ENCODE assay signal across 16 cellular contexts in the genomic region with DNA sequence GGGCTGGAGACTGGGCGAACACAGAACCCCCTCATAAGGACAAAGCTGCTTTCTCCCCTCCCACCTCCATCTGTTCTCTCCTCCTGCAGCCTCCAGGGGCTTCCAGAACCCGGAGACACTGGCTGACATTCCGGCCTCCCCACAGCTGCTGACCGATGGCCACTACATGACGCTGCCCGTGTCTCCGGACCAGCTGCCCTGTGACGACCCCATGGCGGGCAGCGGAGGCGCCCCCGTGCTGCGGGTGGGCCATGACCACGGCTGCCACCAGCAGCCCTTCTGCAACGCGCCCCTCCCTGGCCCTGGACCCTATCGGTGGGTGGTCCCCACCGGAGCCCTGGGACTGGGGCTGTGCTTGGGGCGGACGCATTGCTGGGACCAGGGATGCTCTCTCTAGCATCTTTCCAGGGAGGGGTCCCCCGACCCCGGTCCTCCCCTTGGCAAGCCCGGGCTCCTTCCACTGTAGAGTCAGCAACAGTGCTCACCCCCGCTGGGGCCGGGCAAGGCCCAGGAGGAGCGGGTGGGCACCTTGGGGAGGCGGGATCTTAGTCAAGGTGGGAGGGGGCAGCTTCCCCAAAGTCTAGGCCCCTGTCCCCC. TPM values are rescaled to one million over a fixed set of nuclear protein-coding genes. Genes with fewer than 3 reads are reported as not detected.
DNase-seq lines count a peak whose midpoint lies in the region; ATAC-seq, FAIRE-seq and TF ChIP-seq lines count a peak whose summit lies in the region.
"Not testable (repeated sequence)": the region's sequence is repeated elsewhere in the genome, so short reads cannot be mapped to it uniquely, and the experiment has no call there.
"Had no signal": no experiment of that assay in that cellular context is flagged by ENCODE, and none has a peak within 500 bp of the region (broad histone marks: within the 10 kb centered on the region; RNA-seq: fewer than 3 reads in every experiment).

No MANE protein-coding gene starts in this region.

- H3K4me3 ChIP-seq in A549 = peak overlapping the region; percentile 25; the same call in 1 of the 3 replicates
- not testable (repeated sequence) for H3K4me3 ChIP-seq in Peyer's patch; kidney (ENCODE audit: low read length in 2 of 2); upper lobe of left lung

- 64% methylated on average over 9 of the region's 27 CpGs for WGBS in A549 (ENCODE audit: missing lambda C conversion rate)
- 96% methylated on average over 13 of the region's 27 CpGs; no CpG with 5 or more reads in 1 of the 2 donors for WGBS in upper lobe of left lung, 2 donors

- peak; percentile 4 to 10; a peak in 5 of 6 replicates for ATAC-seq in A549
- peak in 1 of 2 donors; percentile 5 for ATAC-seq in upper lobe of left lung (ENCODE audit: low FRiP score in 2 of 2)

- not testable (repeated sequence) for H3K9me3 Mint-ChIP-seq in chondrocyte (ENCODE audit: low read depth); glutamatergic neuron (ENCODE audit: unreplicated experiment); osteocyte (ENCODE audit: unreplicated experiment)

- H3K4me1 Mint-ChIP-seq in chondrocyte (ENCODE audit: low read depth); glutamatergic neuron (ENCODE audit: low read depth, unreplicated experiment); osteocyte (ENCODE audit: unreplicated experiment): not testable (repeated sequence)

- intact Hi-C loops in kidney (cut with DNase I) = not testable (repeated sequence)

- H3K27ac ChIP-seq in A549 = peak overlapping the region; percentile 68 to 85
- not testable (repeated sequence) for H3K27ac ChIP-seq in Peyer's patch; kidney (ENCODE audit: low read depth in 2 of 2, low read length in 2 of 2); upper lobe of left lung

- H3K9me3 ChIP-seq in A549; Peyer's patch; kidney (ENCODE audit: control insufficient read depth in 1 of 2, low read length in 2 of 2); upper lobe of left lung: not testable (repeated sequence)

- CTCF ChIA-PET in A549 (lab: Yijun Ruan, JAX) = not testable (repeated sequence)

- not testable (repeated sequence) for H3K36me3 Mint-ChIP-seq in chondrocyte (ENCODE audit: low read depth); glutamatergic neuron (ENCODE audit: unreplicated experiment); osteocyte (ENCODE audit: unreplicated experiment)

- H3K27me3 Mint-ChIP-seq in chondrocyte (ENCODE audit: low read depth); glutamatergic neuron (ENCODE audit: unreplicated experiment); osteocyte (ENCODE audit: unreplicated experiment): not testable (repeated sequence)

- peaks cover 45% of the 10 kb centered on the region for H3K4me1 ChIP-seq in A549
- not testable (repeated sequence) for H3K4me1 ChIP-seq in Peyer's patch; kidney (ENCODE audit: control insufficient read depth in 1 of 2, insufficient read depth in 1 of 2, low read depth in 1 of 2, low read length in 2 of 2); upper lobe of left lung

- TF ChIP-seq EP300 in A549 (IDR thresholded peaks at IDR 0.05); upper lobe of left lung (IDR thresholded peaks at IDR 0.05): not testable (repeated sequence)

- not testable (repeated sequence) for TF ChIP-seq CTCF in A549 (IDR thresholded peaks at IDR 0.05); Peyer's patch (IDR thresholded peaks at IDR 0.05); chondrocyte (IDR thresholded peaks at IDR 0.05); glutamatergic neuron (IDR thresholded peaks at IDR 0.05; ENCODE audit: partially characterized antibody, unreplicated experiment); kidney (IDR thresholded peaks at IDR 0.05; ENCODE audit: borderline replicate concordance, extremely low read depth, insufficient read depth); osteocyte (IDR thresholded peaks at IDR 0.05); upper lobe of left lung (IDR thresholded peaks at IDR 0.05)

- not testable (repeated sequence) for TF ChIP-seq RAD21 in A549 (conservative IDR thresholded peaks at IDR 0.05 in 1 of 2, IDR thresholded peaks at IDR 0.05 in 1 of 2)

- not testable (repeated sequence) for H3K4me3 Mint-ChIP-seq in chondrocyte (ENCODE audit: unreplicated experiment); glutamatergic neuron (ENCODE audit: unreplicated experiment); osteocyte (ENCODE audit: unreplicated experiment)

- peak overlapping the region; percentile 57; the same call in 2 of the 3 replicates for H3K4me2 ChIP-seq in A549

- not testable (repeated sequence) for TF ChIP-seq POLR2A in A549 (IDR thresholded peaks at IDR 0.05; ENCODE audit: low read length); Peyer's patch (IDR thresholded peaks at IDR 0.05); upper lobe of left lung (IDR thresholded peaks at IDR 0.05)

- H3K9ac ChIP-seq in kidney (ENCODE audit: low read length in 2 of 2) = not testable (repeated sequence)

- not testable (repeated sequence) for H3K27ac Mint-ChIP-seq in chondrocyte (ENCODE audit: unreplicated experiment); osteocyte (ENCODE audit: unreplicated experiment)
- H3K27ac Mint-ChIP-seq in glutamatergic neuron (ENCODE audit: unreplicated experiment) = peak overlapping the region; percentile 73

- DNase-seq in A549 (ENCODE audit: low read depth in 1 of 2, low spot score in 1 of 2); glutamatergic neuron: not testable (repeated sequence)
- peak in 2 of 3 donors; percentile 44 for DNase-seq in Peyer's patch
- peak; percentile 79 for DNase-seq in chondrocyte (ENCODE audit: low spot score)
- peak; percentile 66 for DNase-seq in kidney
- DNase-seq in myocyte (ENCODE audit: low read depth) = peak; percentile 33
- DNase-seq in osteocyte (ENCODE audit: extremely low spot score, unreplicated experiment) = peak; percentile 79
- peak; percentile 19 to 75 for DNase-seq in upper lobe of left lung

- FAIRE-seq in A549 (lab: Jason Lieb, UNC); kidney (lab: Jason Lieb, UNC): not testable (repeated sequence)

- not testable (repeated sequence) for H3K27me3 ChIP-seq in Peyer's patch, upper lobe of left lung

- POLR2A ChIA-PET in A549 (lab: Yijun Ruan, JAX) = interaction anchor here (0.6 kb wide), 1 partner anchor 496 kb away, joined by 5 read pairs; a partner anchor contains a TSS

- not testable (repeated sequence) for H3K36me3 ChIP-seq in Peyer's patch; kidney (ENCODE audit: control insufficient read depth in 1 of 2, insufficient read depth in 2 of 2, low read length in 2 of 2)
- H3K36me3 ChIP-seq in upper lobe of left lung = peaks cover 0 to 25% (median 0%) of the 10 kb centered on the region in 4 donors

RNA-seq across cellular contexts. Expression of a gene that starts 26.6 kb away (rescaled TPM):
- not detected in 2 replicates for polyA plus RNA-seq in A549 (2011; rRNA removed)
- polyA plus RNA-seq in A549 (2012; cell fraction: cytosol; rRNA removed) = not detected in 2 replicates
- polyA plus RNA-seq in A549 (2012; cell fraction: nucleus; rRNA removed) = not detected in 2 replicates
- not detected in 3 replicates for polyA plus RNA-seq in A549 (2017; fragmentation: RNase III; extraction: RNeasy Plus Mini Kit Qiagen cat#74134 plus additional on column Dnase treatment)
- not detected in 2 replicates for polyA minus RNA-seq in A549 (2011; rRNA and poly(A)+ RNA removed)
- not detected for total RNA-seq in Peyer's patch
- total RNA-seq in chondrocyte = not detected in 3 replicates
- not detected for total RNA-seq in glutamatergic neuron (ENCODE audit: unreplicated experiment)
- not detected for total RNA-seq in kidney
- not detected for polyA plus RNA-seq in kidney (ENCODE audit: insufficient read depth, low read depth, low replicate concordance)
- total RNA-seq in myocyte = not detected in 2 replicates
- not detected for polyA plus RNA-seq in myocyte (2012)
- total RNA-seq in osteocyte = not detected in 2 replicates
- total RNA-seq in upper lobe of left lung = not detected
- total RNA-seq: A673; CD4-positive, alpha-beta memory T cell; Daoy; GM23248; H4; HT-29 had no signal
- polyA plus RNA-seq: AG04450; CD14-positive monocyte; CD4-positive, alpha-beta memory T cell; GM23248 had no signal

RNA-seq across cellular contexts. Expression of a gene that starts 56.8 kb away (rescaled TPM):
- not detected in 2 replicates for polyA plus RNA-seq in A549 (2011; rRNA removed)
- 0.04 TPM in 1 of 2 replicates, not detected in the other for polyA plus RNA-seq in A549 (2012; cell fraction: cytosol; rRNA removed)
- 0.05 and 0.11 TPM in 2 replicates for polyA plus RNA-seq in A549 (2012; cell fraction: nucleus; rRNA removed)
- not detected in 3 replicates for polyA plus RNA-seq in A549 (2017; fragmentation: RNase III; extraction: RNeasy Plus Mini Kit Qiagen cat#74134 plus additional on column Dnase treatment)
- polyA minus RNA-seq in A549 (2011; rRNA and poly(A)+ RNA removed) = not detected in 2 replicates
- total RNA-seq in Peyer's patch = 10 to 100 TPM in 1 of 4 donors, not detected in 3; 16.5 TPM
- total RNA-seq in chondrocyte = 0.20 TPM in 1 of 3 replicates, not detected in the others
- 1.1 TPM for total RNA-seq in glutamatergic neuron (ENCODE audit: unreplicated experiment)
- total RNA-seq in kidney = 1.8 TPM
- not detected for polyA plus RNA-seq in kidney (ENCODE audit: insufficient read depth, low read depth, low replicate concordance)
- total RNA-seq in myocyte = not detected in 2 replicates
- 0.49 TPM for polyA plus RNA-seq in myocyte (2012)
- total RNA-seq in osteocyte = 0.99 TPM in 1 of 2 replicates, not detected in the other
- total RNA-seq in upper lobe of left lung = 1 to 10 TPM in 2 of 6 donors, under 1 TPM in 2, not detected in 2; 0.51 to 7.3 (median 1.5) TPM
- total RNA-seq: A673, Daoy, GM23248, HT-29 had no signal
- polyA plus RNA-seq: AG04450; CD14-positive monocyte; CD4-positive, alpha-beta memory T cell; GM23248 had no signal
